Comparison of ENCODE assay signal across 13 cellular contexts in genomic region chr6:79453558-79454042, GRCh38.
DNase-seq lines count a peak whose midpoint lies in the region; ATAC-seq and TF ChIP-seq lines count a peak whose summit lies in the region.
"Had no signal": no experiment of that assay in that cellular context is flagged by ENCODE, and none has a peak within 500 bp of the region (broad histone marks: within the 10 kb centered on the region; RNA-seq: fewer than 3 reads in every experiment).

No MANE protein-coding gene starts in this region.

- H3K27ac ChIP-seq in esophagus squamous epithelium = peak overlapping the region; percentile 38 to 67 (median 44)
- no peak overlapping the region for H3K27ac ChIP-seq in CD8-positive, alpha-beta T cell (ENCODE audit: low read depth, low read length)

- no peak for TF ChIP-seq CTCF in NB4 (IDR thresholded peaks at IDR 0.05; ENCODE audit: low read depth, low read length)
- no peak for TF ChIP-seq CTCF in esophagus squamous epithelium (IDR thresholded peaks at IDR 0.05)
- TF ChIP-seq CTCF in CD8-positive, alpha-beta T cell (IDR thresholded peaks at IDR 0.05) = no peak

- no peaks in the 10 kb centered on the region for H3K27me3 ChIP-seq in esophagus squamous epithelium
- no peaks in the 10 kb centered on the region for H3K27me3 ChIP-seq in CD8-positive, alpha-beta T cell (ENCODE audit: insufficient read depth, low read length)

- no peaks in the 10 kb centered on the region for H3K9me3 Mint-ChIP-seq in stimulated activated effector memory CD8-positive, alpha-beta T cell treated with anti-CD3 and anti-CD28 coated beads, Interleukin-12 subunit alpha, Interleukin-12 subunit beta, amount 100 ng/mL, for 72 hours
- H3K9me3 Mint-ChIP-seq in CD8-positive, alpha-beta T cell = peaks cover 3% of the 10 kb centered on the region
- H3K9me3 Mint-ChIP-seq: dendritic cell treated with granulocyte-macrophage colony-stimulating factor and Interleukin-4, amounts not matched to agents 40 ng/mL and 50 ng/mL, for 4 days had no signal

- DNase-seq in NCI-H748 (lab: John Stamatoyannopoulos, UW; ENCODE audit: unreplicated experiment) = peak; percentile 6
- DNase-seq in NCI-H748 treated with DMSO at 0.1 percent for 48 hours (lab: John Stamatoyannopoulos, UW) = no peak
- peak; percentile 27 for DNase-seq in NB4 (ENCODE audit: low read depth)
- DNase-seq in esophagus squamous epithelium (lab: John Stamatoyannopoulos, UW) = no peak
- no peak for DNase-seq in stimulated activated effector memory CD8-positive, alpha-beta T cell treated with anti-CD3 and anti-CD28 coated beads, Interleukin-12 subunit alpha, Interleukin-12 subunit beta, amount 100 ng/mL, for 72 hours (ENCODE audit: low spot score in 2 of 2)
- DNase-seq in left colon = no peak
- DNase-seq in GOT3 (lab: John Stamatoyannopoulos, UW) = no peak
- DNase-seq in CD8-positive, alpha-beta T cell = no peak
- DNase-seq: islet precursor cell; NCI-H446; retina; stimulated activated CD8-positive, alpha-beta memory T cell treated with anti-CD3 and anti-CD28 coated beads, Interleukin-4, amount 100 ng/mL, for 48 hours had no signal

- no peak for TF ChIP-seq POLR2A in NB4 (IDR thresholded peaks at IDR 0.05; ENCODE audit: extremely low read depth, insufficient read length)
- no peak for TF ChIP-seq POLR2A in esophagus squamous epithelium (IDR thresholded peaks at IDR 0.05)

- POLR2A ChIA-PET in CD8-positive, alpha-beta T cell (lab: Charles Lee) = no interaction called here

- H3K4me1 Mint-ChIP-seq in stimulated activated effector memory CD8-positive, alpha-beta T cell treated with anti-CD3 and anti-CD28 coated beads, Interleukin-12 subunit alpha, Interleukin-12 subunit beta, amount 100 ng/mL, for 72 hours = no peaks in the 10 kb centered on the region
- H3K4me1 Mint-ChIP-seq in CD8-positive, alpha-beta T cell (ENCODE audit: low read depth) = no peaks in the 10 kb centered on the region

- no peaks in the 10 kb centered on the region for H3K9me3 ChIP-seq in esophagus squamous epithelium
- no peaks in the 10 kb centered on the region for H3K9me3 ChIP-seq in CD8-positive, alpha-beta T cell (ENCODE audit: low read length)

- H3K36me3 ChIP-seq in esophagus squamous epithelium = no peaks in the 10 kb centered on the region
- no peaks in the 10 kb centered on the region for H3K36me3 ChIP-seq in CD8-positive, alpha-beta T cell (ENCODE audit: insufficient read depth, low read length)

- no peak overlapping the region for H3K27ac Mint-ChIP-seq in stimulated activated effector memory CD8-positive, alpha-beta T cell treated with anti-CD3 and anti-CD28 coated beads, Interleukin-12 subunit alpha, Interleukin-12 subunit beta, amount 100 ng/mL, for 72 hours
- H3K27ac Mint-ChIP-seq in CD8-positive, alpha-beta T cell = no peak overlapping the region
- H3K27ac Mint-ChIP-seq: dendritic cell treated with granulocyte-macrophage colony-stimulating factor and Interleukin-4, amounts not matched to agents 40 ng/mL and 50 ng/mL, for 4 days had no signal

- intact Hi-C loops in esophagus squamous epithelium (cut with DNase I) = no loop called here
- intact Hi-C loops in left colon (cut with DNase I, micrococcal nuclease) = no loop called here
- intact Hi-C loops in CD8-positive, alpha-beta T cell (cut with DNase I, micrococcal nuclease) = no loop called here

- H3K4me1 ChIP-seq in esophagus squamous epithelium = peaks cover 6 to 28% (median 10%) of the 10 kb centered on the region in 3 donors
- no peaks in the 10 kb centered on the region for H3K4me1 ChIP-seq in CD8-positive, alpha-beta T cell (ENCODE audit: insufficient read depth, low read length)

- no peaks in the 10 kb centered on the region for H3K36me3 Mint-ChIP-seq in stimulated activated effector memory CD8-positive, alpha-beta T cell treated with anti-CD3 and anti-CD28 coated beads, Interleukin-12 subunit alpha, Interleukin-12 subunit beta, amount 100 ng/mL, for 72 hours
- no peaks in the 10 kb centered on the region for H3K36me3 Mint-ChIP-seq in CD8-positive, alpha-beta T cell

- no peak overlapping the region for H3K4me3 ChIP-seq in NB4 (ENCODE audit: low read depth, low read length)
- no peak overlapping the region for H3K4me3 ChIP-seq in esophagus squamous epithelium
- no peak overlapping the region for H3K4me3 ChIP-seq in CD8-positive, alpha-beta T cell (ENCODE audit: low read depth, low read length)

- CTCF ChIA-PET in CD8-positive, alpha-beta T cell (lab: Charles Lee) = no interaction called here

- H3K4me3 Mint-ChIP-seq in stimulated activated effector memory CD8-positive, alpha-beta T cell treated with anti-CD3 and anti-CD28 coated beads, Interleukin-12 subunit alpha, Interleukin-12 subunit beta, amount 100 ng/mL, for 72 hours = no peak overlapping the region
- no peak overlapping the region for H3K4me3 Mint-ChIP-seq in CD8-positive, alpha-beta T cell
- H3K4me3 Mint-ChIP-seq: dendritic cell treated with granulocyte-macrophage colony-stimulating factor and Interleukin-4, amounts not matched to agents 40 ng/mL and 50 ng/mL, for 4 days had no signal

- no peaks in the 10 kb centered on the region for H3K27me3 Mint-ChIP-seq in CD8-positive, alpha-beta T cell (ENCODE audit: low read depth)
- H3K27me3 Mint-ChIP-seq: dendritic cell treated with granulocyte-macrophage colony-stimulating factor and Interleukin-4, amounts not matched to agents 40 ng/mL and 50 ng/mL, for 4 days had no signal

- peak; percentile 37 for ATAC-seq in stimulated activated effector memory CD8-positive, alpha-beta T cell treated with anti-CD3 and anti-CD28 coated beads, Interleukin-12 subunit alpha, Interleukin-12 subunit beta, amount 100 ng/mL, for 72 hours
- no peak for ATAC-seq in left colon
- no peak for ATAC-seq in CD8-positive, alpha-beta T cell

- 24 to 30% methylated on average over 3 of the region's 3 CpGs for WGBS in esophagus squamous epithelium, 2 donors

Comparison
In these comparisons a context has a peak if more than half of its experiments do, and no peak if none do; other contexts are left out.
1. DNase-seq: peak in NCI-H748 (single experiment) and NB4 (single experiment); none in NCI-H748 treated with DMSO at 0.1 percent for 48 hours (single experiment), esophagus squamous epithelium (single experiment), stimulated activated effector memory CD8-positive, alpha-beta T cell treated with anti-CD3 and anti-CD28 coated beads, Interleukin-12 subunit alpha, Interleukin-12 subunit beta, amount 100 ng/mL, for 72 hours (0 of 2), left colon (0 of 2), GOT3 (single experiment) and CD8-positive, alpha-beta T cell (0 of 7).